ENCODE assay signal across 15 cellular contexts in genomic region chr7:150949564-150949963, GRCh38. TPM values are rescaled to one million over a fixed set of nuclear protein-coding genes. Genes with fewer than 3 reads are reported as not detected.
DNase-seq lines count a peak whose midpoint lies in the region; ATAC-seq, FAIRE-seq and TF ChIP-seq lines count a peak whose summit lies in the region.
"Had no signal": no experiment of that assay in that cellular context is flagged by ENCODE, and none has a peak within 500 bp of the region (broad histone marks: within the 10 kb centered on the region; RNA-seq: fewer than 3 reads in every experiment).

No MANE protein-coding gene starts in this region.

- H3K36me3 Mint-ChIP-seq in neural progenitor cell, result no peaks in the 10 kb centered on the region

- DNase-seq in EH (ENCODE audit: low read depth) (peak; percentile 37), IMR-90 (no peak), K562 (ENCODE audit: extremely low read depth in 1 of 4, low spot score in 3 of 4) (peak in 2 of 4 experiments; percentile 71 to 79), neural progenitor cell (ENCODE audit: low spot score) (no peak), activated T-cell treated with anti-CD3 and anti-CD28 coated beads for 4 hours (no peak)
- DNase-seq in effector memory CD4-positive, alpha-beta T cell, result no peak
- no peak for DNase-seq in activated CD4-positive, CD25-positive, alpha-beta regulatory T cell (lab: John Stamatoyannopoulos, UW)
- DNase-seq: naive thymus-derived CD4-positive, alpha-beta T cell; NCI-H2029 treated with DMSO at 0.1 percent for 48 hours; SHP77; stimulated activated CD4-positive, alpha-beta T cell treated with anti-CD3 and anti-CD28 coated beads, Interleukin-4, amount 100 ng/mL, for 24 hours; T1000 had no signal

- H3K4me2 ChIP-seq in IMR-90 (ENCODE audit: low read depth, low read length) (no peak overlapping the region), K562 (ENCODE audit: insufficient read depth, low read length) (no peak overlapping the region), neural progenitor cell (no peak overlapping the region)

- H3K9me3 Mint-ChIP-seq in neural progenitor cell, result no peaks in the 10 kb centered on the region
- H3K9me3 Mint-ChIP-seq: naive thymus-derived CD4-positive, alpha-beta T cell had no signal

- peaks cover 8% of the 10 kb centered on the region for H3K27me3 Mint-ChIP-seq in neural progenitor cell (ENCODE audit: insufficient read depth, low read depth)

- no peak overlapping the region for H4K5ac ChIP-seq in IMR-90 (ENCODE audit: low read depth, low read length)

- no peak overlapping the region for H3K4ac ChIP-seq in IMR-90 (ENCODE audit: low read depth, low read length)

- no peak overlapping the region for H3K4me3 ChIP-seq in IMR-90 (ENCODE audit: insufficient read depth, low read depth, low read length)
- no peak overlapping the region for H3K4me3 ChIP-seq in K562
- H3K4me3 ChIP-seq in neural progenitor cell, result no peak overlapping the region
- no peak overlapping the region for H3K4me3 ChIP-seq in effector memory CD4-positive, alpha-beta T cell (ENCODE audit: insufficient read depth, low read depth, low read length, poor library complexity, severe bottlenecking)
- H3K4me3 ChIP-seq in gastroesophageal sphincter, result no peak overlapping the region
- H3K4me3 ChIP-seq: right atrium auricular region had no signal

- H3K36me3 ChIP-seq in IMR-90 (ENCODE audit: control insufficient read depth, insufficient read depth, low read length), result peaks cover 12% of the 10 kb centered on the region; the same call in 1 of the 2 replicates
- peaks cover 100% of the 10 kb centered on the region for H3K36me3 ChIP-seq in K562 (ENCODE audit: control insufficient read depth, insufficient read depth, low read length)
- H3K36me3 ChIP-seq in neural progenitor cell, result no peaks in the 10 kb centered on the region
- no peaks in the 10 kb centered on the region for H3K36me3 ChIP-seq in effector memory CD4-positive, alpha-beta T cell (ENCODE audit: control insufficient read depth, insufficient read depth, low read length)
- peaks cover 0 to 62% of the 10 kb centered on the region in 2 donors for H3K36me3 ChIP-seq in gastroesophageal sphincter

- H3K14ac ChIP-seq in IMR-90 (replicated peaks; ENCODE audit: low read depth, low read length), result no peak overlapping the region

- H3K9me3 ChIP-seq in IMR-90 (ENCODE audit: control insufficient read depth, insufficient read depth, low read length) (no peaks in the 10 kb centered on the region), K562 (replicated peaks; ENCODE audit: control insufficient read depth, insufficient read depth, low read depth, low read length) (no peaks in the 10 kb centered on the region), neural progenitor cell (ENCODE audit: low read depth) (no peaks in the 10 kb centered on the region), gastroesophageal sphincter (no peaks in the 10 kb centered on the region)
- no peaks in the 10 kb centered on the region for H3K9me3 ChIP-seq in effector memory CD4-positive, alpha-beta T cell (ENCODE audit: control insufficient read depth, low read length)
- H3K9me3 ChIP-seq: right atrium auricular region had no signal

- no peak overlapping the region for H2BK15ac ChIP-seq in IMR-90 (ENCODE audit: low read depth, low read length)

- peak overlapping the region; percentile 72 for H3K27ac Mint-ChIP-seq in neural progenitor cell
- H3K27ac Mint-ChIP-seq: naive thymus-derived CD4-positive, alpha-beta T cell had no signal

- H3K79me1 ChIP-seq in IMR-90 (ENCODE audit: low read depth in 1 of 2, low read length in 2 of 2), result no peaks in the 10 kb centered on the region

- TF ChIP-seq POLR2A in IMR-90 (IDR thresholded peaks at IDR 0.05; ENCODE audit: low read depth, low read length) (no peak), K562 (conservative IDR thresholded peaks at IDR 0.05) (no peak), gastroesophageal sphincter (IDR thresholded peaks at IDR 0.05) (no peak)

- no peak overlapping the region for H2AK9ac ChIP-seq in IMR-90 (replicated peaks; ENCODE audit: low read depth, low read length, poor library complexity)

- in situ Hi-C loops in IMR-90 (cut with MboI; ENCODE audit: low sequenced_read_pairs) (no loop called here), K562 (cut with MboI) (no loop called here)

- H3K56ac ChIP-seq in IMR-90 (ENCODE audit: extremely low read depth, insufficient read depth, low read length), result no peak overlapping the region

- H3K9ac ChIP-seq in IMR-90 (ENCODE audit: low read depth, low read length), result no peak overlapping the region
- H3K9ac ChIP-seq in K562 (ENCODE audit: insufficient read depth in 1 of 2, low read depth in 2 of 2, low read length in 2 of 2), result peak overlapping the region; percentile 29 to 84
- H3K9ac ChIP-seq in neural progenitor cell, result no peak overlapping the region

- TF ChIP-seq RAD21 in IMR-90 (IDR thresholded peaks at IDR 0.05; ENCODE audit: low read length) (no peak), K562 (CRISPR knock-in tag; conservative IDR thresholded peaks at IDR 0.05 in 1 of 2, IDR thresholded peaks at IDR 0.05 in 1 of 2) (no peak)

- H3K23ac ChIP-seq in IMR-90 (ENCODE audit: low read depth, low read length), result no peak overlapping the region

- no peak overlapping the region for H4K91ac ChIP-seq in IMR-90 (ENCODE audit: insufficient read depth, low read depth, low read length)

- no peak overlapping the region for H2AFZ ChIP-seq in IMR-90 (replicated peaks; ENCODE audit: low read length, poor library complexity)
- H2AFZ ChIP-seq in K562 (ENCODE audit: low read depth, low read length), result no peak overlapping the region
- no peak overlapping the region for H2AFZ ChIP-seq in neural progenitor cell (replicated peaks)

- H3F3A ChIP-seq in neural progenitor cell (ENCODE audit: low read depth), result no peaks in the 10 kb centered on the region

- H3K79me2 ChIP-seq in K562 (ENCODE audit: control insufficient read depth, insufficient read depth, low read length) (peaks cover 66% of the 10 kb centered on the region), neural progenitor cell (ENCODE audit: low read depth) (no peaks in the 10 kb centered on the region)

- dilution Hi-C loops in IMR-90 (cut with HindIII; ENCODE audit: low sequenced_read_pairs, unreplicated experiment), result no loop called here

- no peak overlapping the region for H2BK5ac ChIP-seq in IMR-90 (ENCODE audit: low read depth, low read length, poor library complexity, severe bottlenecking)

- H3K27ac ChIP-seq in IMR-90 (ENCODE audit: insufficient read depth, low read length), result no peak overlapping the region
- peak overlapping the region; percentile 5; the same call in 2 of the 3 replicates for H3K27ac ChIP-seq in K562 (ENCODE audit: extremely low read depth, low read depth, low read length)
- no peak overlapping the region for H3K27ac ChIP-seq in neural progenitor cell
- H3K27ac ChIP-seq in effector memory CD4-positive, alpha-beta T cell (ENCODE audit: insufficient read depth, low read length, poor library complexity, severe bottlenecking), result no peak overlapping the region
- H3K27ac ChIP-seq in gastroesophageal sphincter, result no peak overlapping the region
- H3K27ac ChIP-seq: right atrium auricular region had no signal

- TF ChIP-seq CTCF in IMR-90 (conservative IDR thresholded peaks at IDR 0.05; ENCODE audit: low read depth, low read length), result no peak
- TF ChIP-seq CTCF in K562 (IDR thresholded peaks at IDR 0.05 in 2 of 3, conservative IDR thresholded peaks at IDR 0.05 in 1 of 3; ENCODE audit: insufficient read depth in 2 of 3, low read depth in 1 of 3, low read length in 3 of 3), result no peak
- no peak for TF ChIP-seq CTCF in neural progenitor cell (IDR thresholded peaks at IDR 0.05)
- TF ChIP-seq CTCF in gastroesophageal sphincter (IDR thresholded peaks at IDR 0.05), result no peak

- H3K9me1 ChIP-seq in IMR-90 (ENCODE audit: insufficient read depth, low read length) (no peaks in the 10 kb centered on the region), K562 (ENCODE audit: control insufficient read depth, insufficient read depth, low read length) (peaks cover 16% of the 10 kb centered on the region)

- H3K18ac ChIP-seq in IMR-90 (ENCODE audit: low read depth, low read length), result no peak overlapping the region

- ATAC-seq in IMR-90 (ENCODE audit: low read depth), result peak; percentile 48
- peak; percentile 4 for ATAC-seq in K562
- ATAC-seq in gastroesophageal sphincter, result no peak
- ATAC-seq: esophagus mucosa; naive thymus-derived CD4-positive, alpha-beta T cell had no signal

- H4K20me1 ChIP-seq in IMR-90 (ENCODE audit: insufficient read depth, low read length) (no peaks in the 10 kb centered on the region; the same call in 1 of the 2 replicates), K562 (replicated peaks; ENCODE audit: control insufficient read depth, insufficient read depth, low read length) (peaks cover 14% of the 10 kb centered on the region; the same call in 1 of the 2 replicates), neural progenitor cell (ENCODE audit: low read depth) (no peaks in the 10 kb centered on the region)

- CTCF ChIA-PET in IMR-90 (lab: Yijun Ruan, JAX), result interaction anchor here (0.6 kb wide), 1 partner anchor 658 kb away, joined by 3 read pairs; no protein-coding TSS in a partner anchor
- CTCF ChIA-PET in K562 (lab: Yijun Ruan, JAX; ENCODE audit: low intra/inter-chr PET ratio), result no interaction called here

- POLR2A ChIA-PET in IMR-90 (lab: Charles Lee; ENCODE audit: unreplicated experiment) (no interaction called here), K562 (lab: Yijun Ruan, JAX) (interaction anchor here (0.5 to 2.5 kb wide), 8 partner anchors 10 to 579 kb away, joined by 3 to 11 read pairs (median 4); no protein-coding TSS in a partner anchor)

- H3K4me3 Mint-ChIP-seq in neural progenitor cell, result peak overlapping the region; percentile 34
- H3K4me3 Mint-ChIP-seq: naive thymus-derived CD4-positive, alpha-beta T cell had no signal

- no CpG with 5 or more reads among the region's 4 CpGs for WGBS in IMR-90 (ENCODE audit: extremely low coverage in 2 of 2, insufficient read length in 1 of 2), 2 experiments
- 72% methylated on average over 4 of the region's 4 CpGs for WGBS in K562 (ENCODE audit: insufficient coverage, low coverage, missing lambda C conversion rate)
- WGBS in gastroesophageal sphincter (ENCODE audit: low coverage in 1 of 2), 2 donors, result 74 to 86% methylated on average over 1 to 3 of the region's 4 CpGs

- intact Hi-C loops in IMR-90 (cut with micrococcal nuclease) (no loop called here), K562 (cut with micrococcal nuclease) (no loop called here)

- no peak overlapping the region for H2AK5ac ChIP-seq in IMR-90 (ENCODE audit: low read depth, low read length)

- BruUV-seq in IMR-90 (replicated peaks; lab: Mats Ljungman, UMichigan), result no TSS peak
- TSS peak; percentile 38 for BruUV-seq in K562 (replicated peaks; lab: Mats Ljungman, UMichigan)

- TF ChIP-seq EP300 in K562 (IDR thresholded peaks at IDR 0.05; ENCODE audit: low read length) (no peak), gastroesophageal sphincter (IDR thresholded peaks at IDR 0.05) (no peak)

- H3K4me1 Mint-ChIP-seq in neural progenitor cell, result peaks cover 31% of the 10 kb centered on the region

- H3K4me1 ChIP-seq in IMR-90 (ENCODE audit: control insufficient read depth, insufficient read depth, low read length), result peaks cover 3% of the 10 kb centered on the region; the same call in 1 of the 2 replicates
- peaks cover 48 to 99% of the 10 kb centered on the region in 2 experiments for H3K4me1 ChIP-seq in K562 (replicated peaks in 1 of 2; ENCODE audit: control insufficient read depth in 2 of 2, insufficient read depth in 2 of 2, low read length in 2 of 2)
- H3K4me1 ChIP-seq in neural progenitor cell, result peaks cover 27% of the 10 kb centered on the region
- H3K4me1 ChIP-seq in effector memory CD4-positive, alpha-beta T cell (ENCODE audit: control insufficient read depth, insufficient read depth, low read length, poor library complexity, severe bottlenecking), result no peaks in the 10 kb centered on the region
- H3K4me1 ChIP-seq in gastroesophageal sphincter, result peaks cover 0 to 42% (median 26%) of the 10 kb centered on the region in 3 donors

- H2BK120ac ChIP-seq in IMR-90 (ENCODE audit: low read depth, low read length), result no peak overlapping the region

- H3K27me3 ChIP-seq in IMR-90 (ENCODE audit: control insufficient read depth, insufficient read depth, low read length) (no peaks in the 10 kb centered on the region), K562 (ENCODE audit: control insufficient read depth in 2 of 2, insufficient read depth in 2 of 2, low read length in 2 of 2) (no peaks in the 10 kb centered on the region), neural progenitor cell (no peaks in the 10 kb centered on the region), gastroesophageal sphincter (peaks cover 6% of the 10 kb centered on the region)
- H3K27me3 ChIP-seq in effector memory CD4-positive, alpha-beta T cell (replicated peaks; ENCODE audit: control insufficient read depth, insufficient read depth, low read length, poor library complexity, severe bottlenecking), result no peaks in the 10 kb centered on the region
- H3K27me3 ChIP-seq: right atrium auricular region had no signal

- H2BK20ac ChIP-seq in IMR-90 (ENCODE audit: low read depth, low read length), result no peak overlapping the region

- H4K8ac ChIP-seq in IMR-90 (ENCODE audit: low read depth in 2 of 2, low read length in 2 of 2), result no peak overlapping the region

- peak; percentile 82 for FAIRE-seq in K562 (lab: Jason Lieb, UNC)

RNA-seq across cellular contexts. Expression of gene KCNH2, which starts 28.6 kb away (rescaled TPM):
- total RNA-seq in IMR-90 (2012; rRNA removed) (0.56 and 0.90 TPM in 2 replicates), K562 (2014; rRNA removed) (326 and 470 TPM in 2 replicates), K562 (2014; rRNA removed; fragmentation: Illumina TruSeq; extraction: Trizol) (63.4 and 97.8 TPM in 2 replicates), K562 (2015; rRNA removed; fragmentation: Illumina TruSeq; extraction: Trizol) (215 and 218 TPM in 2 replicates), K562 (2021) (368 and 385 TPM in 2 replicates), neural progenitor cell (ENCODE audit: low replicate concordance) (2.6 and 11.1 TPM in 2 replicates), gastroesophageal sphincter (10 to 100 TPM; 26.6 to 63.8 (median 36.3) TPM)
- polyA plus RNA-seq in IMR-90 (2012; rRNA removed) (1.6 and 2.1 TPM in 2 replicates), K562 (2011; rRNA removed) (125 and 154 TPM in 2 replicates), K562 (2014; fragmentation: Illumina TruSeq; extraction: Trizol) (222 and 298 TPM in 2 replicates), K562 (2014; fragmentation: Nextera tagmentation; extraction: Ambion mirVana) (10 to 100 TPM; 18.1 to 29.0 TPM), K562 (2014; rRNA removed) (251 and 295 TPM in 2 replicates)
- polyA plus RNA-seq in IMR-90 (2012; cell fraction: cytosol; rRNA removed), result 0.74 and 2.5 TPM in 2 replicates
- polyA plus RNA-seq in IMR-90 (2012; cell fraction: nucleus; rRNA removed; ENCODE audit: low replicate concordance), result 1.2 and 2.0 TPM in 2 replicates
- total RNA-seq in K562 (2011; cell fraction: chromatin; rRNA removed; ENCODE audit: low replicate concordance), result 101 and 344 TPM in 2 replicates
- 421 and 427 TPM in 2 replicates for total RNA-seq in K562 (2011; cell fraction: nucleolus; rRNA removed)
- total RNA-seq in K562 (2011; cell fraction: nucleoplasm; rRNA removed), result 291 and 342 TPM in 2 replicates
- polyA plus RNA-seq in K562 (2011; cell fraction: cytosol; rRNA removed), result 184 and 684 TPM in 2 replicates
- polyA plus RNA-seq in K562 (2011; cell fraction: nucleus; rRNA removed), result 202 and 446 TPM in 2 replicates
- polyA plus RNA-seq in K562 (2012), result 270 and 304 TPM in 2 replicates
- polyA minus RNA-seq in K562 (2011; rRNA and poly(A)+ RNA removed), result 46.2 and 123 TPM in 2 replicates
- 133 and 200 TPM in 2 replicates for polyA minus RNA-seq in K562 (2011; cell fraction: cytosol; rRNA and poly(A)+ RNA removed)
- polyA minus RNA-seq in K562 (2011; cell fraction: nucleus; rRNA and poly(A)+ RNA removed), result 111 and 144 TPM in 2 replicates

RNA-seq across cellular contexts. Expression of gene NOS3, which starts 41.3 kb away (rescaled TPM):
- total RNA-seq in IMR-90 (2012; rRNA removed) (0.28 and 0.72 TPM in 2 replicates), K562 (2014; rRNA removed) (121 and 170 TPM in 2 replicates), K562 (2014; rRNA removed; fragmentation: Illumina TruSeq; extraction: Trizol) (3.1 and 4.3 TPM in 2 replicates), K562 (2015; rRNA removed; fragmentation: Illumina TruSeq; extraction: Trizol) (43.2 and 45.8 TPM in 2 replicates), K562 (2021) (111 and 124 TPM in 2 replicates), neural progenitor cell (ENCODE audit: low replicate concordance) (1.3 and 11.0 TPM in 2 replicates), gastroesophageal sphincter (10 to 100 TPM in 2 of 4 donors, 1 to 10 TPM in 2; 6.8 to 29.4 (median 13.5) TPM)
- polyA plus RNA-seq in IMR-90 (2012; rRNA removed) (2.0 and 2.9 TPM in 2 replicates), K562 (2011; rRNA removed) (23.6 and 47.3 TPM in 2 replicates), K562 (2014; fragmentation: Illumina TruSeq; extraction: Trizol) (23.6 and 88.1 TPM in 2 replicates), K562 (2014; fragmentation: Nextera tagmentation; extraction: Ambion mirVana) (1 to 10 TPM; 1.1 to 2.9 TPM), K562 (2014; rRNA removed) (102 and 118 TPM in 2 replicates)
- polyA plus RNA-seq in IMR-90 (2012; cell fraction: cytosol; rRNA removed), result 1.2 and 1.9 TPM in 2 replicates
- 1.0 and 3.3 TPM in 2 replicates for polyA plus RNA-seq in IMR-90 (2012; cell fraction: nucleus; rRNA removed; ENCODE audit: low replicate concordance)
- total RNA-seq in K562 (2011; cell fraction: chromatin; rRNA removed; ENCODE audit: low replicate concordance), result 17.7 and 69.8 TPM in 2 replicates
- 82.0 and 87.6 TPM in 2 replicates for total RNA-seq in K562 (2011; cell fraction: nucleolus; rRNA removed)
- 40.3 and 46.6 TPM in 2 replicates for total RNA-seq in K562 (2011; cell fraction: nucleoplasm; rRNA removed)
- polyA plus RNA-seq in K562 (2011; cell fraction: cytosol; rRNA removed), result 58.9 and 221 TPM in 2 replicates
- polyA plus RNA-seq in K562 (2011; cell fraction: nucleus; rRNA removed), result 50.4 and 106 TPM in 2 replicates
- polyA plus RNA-seq in K562 (2012), result 87.2 and 107 TPM in 2 replicates
- 11.7 and 21.2 TPM in 2 replicates for polyA minus RNA-seq in K562 (2011; rRNA and poly(A)+ RNA removed)
- 65.3 and 77.5 TPM in 2 replicates for polyA minus RNA-seq in K562 (2011; cell fraction: cytosol; rRNA and poly(A)+ RNA removed)
- polyA minus RNA-seq in K562 (2011; cell fraction: nucleus; rRNA and poly(A)+ RNA removed), result 35.9 and 37.0 TPM in 2 replicates

Comparison
In these comparisons a context has a peak if more than half of its experiments do, and no peak if none do; other contexts are left out.
1. H3K9ac ChIP-seq: peak in K562 (2 of 2); none in IMR-90 (single experiment) and neural progenitor cell (single experiment).